24 cellular contexts compared by ENCODE assay signal in genomic region chr11:67300756-67301312, GRCh38. TPM values are rescaled to one million over a fixed set of nuclear protein-coding genes. Genes with fewer than 3 reads are reported as not detected.
DNase-seq lines count a peak whose midpoint lies in the region; FAIRE-seq and TF ChIP-seq lines count a peak whose summit lies in the region.
"Had no signal": no experiment of that assay in that cellular context is flagged by ENCODE, and none has a peak within 500 bp of the region (broad histone marks: within the 10 kb centered on the region; RNA-seq: fewer than 3 reads in every experiment).

No MANE protein-coding gene starts in this region.

- H3K4me1 ChIP-seq in BLaER1 treated with 17β-estradiol and CSF1 and Interleukin-3, amounts not matched to agents 10 nM and 100 nM: peaks cover 54 to 75% (median 57%) of the 10 kb centered on the region in 10 experiments
- H3K4me1 ChIP-seq in NT2/D1 (ENCODE audit: insufficient read depth, insufficient read length): peaks cover 26% of the 10 kb centered on the region
- peaks cover 5 to 21% of the 10 kb centered on the region in 2 donors for H3K4me1 ChIP-seq in kidney (ENCODE audit: control insufficient read depth in 1 of 2, insufficient read depth in 1 of 2, low read depth in 1 of 2, low read length in 2 of 2)

- no peak for FAIRE-seq in kidney (lab: Jason Lieb, UNC)

- peaks cover 70 to 89% (median 75%) of the 10 kb centered on the region in 11 experiments for H3K36me3 ChIP-seq in BLaER1 treated with 17β-estradiol and CSF1 and Interleukin-3, amounts not matched to agents 10 nM and 100 nM
- H3K36me3 ChIP-seq in NT2/D1 (ENCODE audit: insufficient read depth, insufficient read length, low read length) (peaks cover 48% of the 10 kb centered on the region), kidney (ENCODE audit: control insufficient read depth in 1 of 2, insufficient read depth in 2 of 2, low read length in 2 of 2) (peaks cover 2 to 4% of the 10 kb centered on the region in 2 donors)

- no peaks in the 10 kb centered on the region for H3K27me3 ChIP-seq in BLaER1 treated with 17β-estradiol and CSF1 and Interleukin-3, amounts not matched to agents 10 nM and 100 nM
- H3K27me3 ChIP-seq in NT2/D1 (ENCODE audit: insufficient read depth, insufficient read length): no peaks in the 10 kb centered on the region
- H3K27me3 ChIP-seq: SJCRH30, stomach, tibial artery had no signal

- H3K4me2 ChIP-seq in BLaER1 treated with 17β-estradiol and CSF1 and Interleukin-3, amounts not matched to agents 10 nM and 100 nM: peak overlapping the region; percentile 84 to 97 (median 91); a peak in 21 of 22 replicates

- peak overlapping the region in 5 of 10 experiments; percentile 67 to 82 (median 73); a peak in 8 of 20 replicates for H3K4me3 ChIP-seq in BLaER1 treated with 17β-estradiol and CSF1 and Interleukin-3, amounts not matched to agents 10 nM and 100 nM
- no peak overlapping the region for H3K4me3 ChIP-seq in NT2/D1 (ENCODE audit: insufficient read length, low read depth)
- no peak overlapping the region for H3K4me3 ChIP-seq in kidney (ENCODE audit: low read length in 2 of 2)
- H3K4me3 ChIP-seq: lung, SJCRH30, tibial artery had no signal

- no peak for TF ChIP-seq CTCF in kidney (IDR thresholded peaks at IDR 0.05; ENCODE audit: borderline replicate concordance, extremely low read depth, insufficient read depth)

- H3K9me3 ChIP-seq in BLaER1 treated with 17β-estradiol and CSF1 and Interleukin-3, amounts not matched to agents 10 nM and 100 nM (replicated peaks in 1 of 11): peaks cover 1 to 10% (median 3%) of the 10 kb centered on the region in 11 experiments; a peak in 21 of 22 replicates
- H3K9me3 ChIP-seq in NT2/D1 (ENCODE audit: insufficient read depth, low read length): peaks cover 10% of the 10 kb centered on the region
- H3K9me3 ChIP-seq in kidney (ENCODE audit: control insufficient read depth in 1 of 2, low read length in 2 of 2): no peaks in the 10 kb centered on the region

- peak overlapping the region in 8 of 11 experiments; percentile 8 to 91 (median 88); a peak in 12 of 22 replicates for H3K27ac ChIP-seq in BLaER1 treated with 17β-estradiol and CSF1 and Interleukin-3, amounts not matched to agents 10 nM and 100 nM
- no peak overlapping the region for H3K27ac ChIP-seq in kidney (ENCODE audit: low read depth in 2 of 2, low read length in 2 of 2)
- H3K27ac ChIP-seq: tibial artery had no signal

- peaks cover 45 to 93% (median 77%) of the 10 kb centered on the region in 11 experiments for H4K20me1 ChIP-seq in BLaER1 treated with 17β-estradiol and CSF1 and Interleukin-3, amounts not matched to agents 10 nM and 100 nM

- H3K9ac ChIP-seq in BLaER1 treated with 17β-estradiol and CSF1 and Interleukin-3, amounts not matched to agents 10 nM and 100 nM: peak overlapping the region; percentile 14 to 94 (median 87); a peak in 17 of 22 replicates
- H3K9ac ChIP-seq in NT2/D1 (ENCODE audit: insufficient read length, low read depth) (peak overlapping the region; percentile 79), kidney (ENCODE audit: low read length in 2 of 2) (no peak overlapping the region)

- no peak for DNase-seq in NT2/D1 (ENCODE audit: low read depth, low spot score)
- peak; percentile 74 for DNase-seq in kidney
- DNase-seq in posterior vena cava (ENCODE audit: low spot score): peak; percentile 77
- DNase-seq in NCI-H128 (lab: John Stamatoyannopoulos, UW; ENCODE audit: unreplicated experiment): no peak
- DNase-seq in UCSD-AML1 (lab: John Stamatoyannopoulos, UW; ENCODE audit: unreplicated experiment): no peak
- no peak for DNase-seq in ureter (ENCODE audit: low spot score)
- DNase-seq in foreskin melanocyte: no peak
- DNase-seq: activated CD4-positive, alpha-beta T cell treated with anti-CD3 and anti-CD28 coated beads for 48 hours; activated gamma-delta T cell; C1 segment of cervical spinal cord; caudate nucleus; COR-L47; NCI-H1092; NCI-H1694 treated with DMSO at 0.1 percent for 48 hours; NCI-H446; NCI-H748 treated with DMSO at 0.1 percent for 48 hours; SJCRH30; stimulated activated CD4-positive, alpha-beta T cell treated with anti-CD3 and anti-CD28 coated beads, Interleukin-12 subunit alpha, Interleukin-12 subunit beta, amount 100 ng/mL, for 4 hours; stimulated activated CD4-positive, alpha-beta T cell treated with anti-CD3 and anti-CD28 coated beads, Interleukin-2, amount 100 ng/mL, for 48 hours; stomach; SW 1271 had no signal

- intact Hi-C loops in kidney (cut with DNase I): no loop called here
- intact Hi-C loops in posterior vena cava (cut with DNase I): no loop called here

RNA-seq across cellular contexts. Expression of gene SSH3, which starts 2.5 kb away (rescaled TPM):
- total RNA-seq in kidney (68.9 TPM), posterior vena cava (10 to 100 TPM; 23.5 to 26.2 TPM), ureter (258 TPM)
- 25.0 TPM for polyA plus RNA-seq in kidney (ENCODE audit: insufficient read depth, low read depth, low replicate concordance)

RNA-seq across cellular contexts. Expression of gene ANKRD13D, which starts 11.7 kb away (rescaled TPM):
- total RNA-seq in kidney (68.3 TPM), posterior vena cava (10 to 100 TPM; 40.7 to 42.8 TPM), ureter (110 TPM)
- polyA plus RNA-seq in kidney (ENCODE audit: insufficient read depth, low read depth, low replicate concordance): 21.9 TPM

RNA-seq across cellular contexts. Expression of gene GRK2, which starts 34.6 kb away (rescaled TPM):
- total RNA-seq in kidney (80.8 TPM), posterior vena cava (10 to 100 TPM; 50.4 to 58.2 TPM), ureter (75.9 TPM)
- polyA plus RNA-seq in kidney (ENCODE audit: insufficient read depth, low read depth, low replicate concordance): 28.2 TPM

RNA-seq across cellular contexts. Expression of gene POLD4, which starts 52.5 kb away (rescaled TPM):
- total RNA-seq in kidney (54.4 TPM), posterior vena cava (10 to 100 TPM; 56.1 to 60.9 TPM), ureter (57.9 TPM)
- 174 TPM for polyA plus RNA-seq in kidney (ENCODE audit: insufficient read depth, low read depth, low replicate concordance)

Comparison
In these comparisons a context has a peak if more than half of its experiments do, and no peak if none do; other contexts are left out.
1. H3K27ac ChIP-seq: peak in BLaER1 treated with 17β-estradiol and CSF1 and Interleukin-3, amounts not matched to agents 10 nM and 100 nM (8 of 11); none in kidney (0 of 2).
2. H3K9ac ChIP-seq: peak in BLaER1 treated with 17β-estradiol and CSF1 and Interleukin-3, amounts not matched to agents 10 nM and 100 nM (11 of 11) and NT2/D1 (single experiment); none in kidney (0 of 2).
3. DNase-seq: peak in kidney (single experiment) and posterior vena cava (single experiment); none in NT2/D1 (single experiment), NCI-H128 (single experiment), UCSD-AML1 (single experiment), ureter (single experiment) and foreskin melanocyte (single experiment).